8 cellular contexts compared by ENCODE assay signal in genomic region chr2:44244135-44244871, GRCh38. TPM values are rescaled to one million over a fixed set of nuclear protein-coding genes. Genes with fewer than 3 reads are reported as not detected.
DNase-seq lines count a peak whose midpoint lies in the region; ATAC-seq and TF ChIP-seq lines count a peak whose summit lies in the region.

No MANE protein-coding gene starts in this region.

- H3K27me3 ChIP-seq in left lung = no peaks in the 10 kb centered on the region

- H3K9me3 ChIP-seq in left lung = no peaks in the 10 kb centered on the region

- no peaks in the 10 kb centered on the region for H3K36me3 ChIP-seq in left lung

- H3K27me3 Mint-ChIP-seq in chondrocyte (ENCODE audit: low read depth) = no peaks in the 10 kb centered on the region

- H3K36me3 Mint-ChIP-seq in chondrocyte (ENCODE audit: low read depth) = no peaks in the 10 kb centered on the region

- peaks cover 4 to 25% of the 10 kb centered on the region in 2 donors for H3K4me1 ChIP-seq in left lung

- TF ChIP-seq CTCF in chondrocyte (IDR thresholded peaks at IDR 0.05) (peak; percentile 90), left lung (IDR thresholded peaks at IDR 0.05) (peak in 1 of 2 donors; percentile 63)

- H3K4me3 ChIP-seq in left lung = peak overlapping the region in 1 of 2 donors; percentile 20

- intact Hi-C loops in left lung (cut with DNase I) = no loop called here

- peaks cover 21% of the 10 kb centered on the region for H3K4me1 Mint-ChIP-seq in chondrocyte (ENCODE audit: low read depth)

- peak overlapping the region in 1 of 2 donors; percentile 6 for H3K27ac ChIP-seq in left lung

- DNase-seq in AML-193 (lab: John Stamatoyannopoulos, UW) (peak; percentile 68 to 77), HCEC 1CT (peak; percentile 63), NCI-H446 (lab: John Stamatoyannopoulos, UW) (peak; percentile 45 to 80), chondrocyte (ENCODE audit: low spot score) (no peak), left lung (peak in 1 of 2 donors; percentile 59)
- peak; percentile 64 for DNase-seq in stimulated activated CD4-positive, alpha-beta T cell treated with anti-CD3 and anti-CD28 coated beads, Interleukin-4, amount 100 ng/mL, for 24 hours

- no peak overlapping the region for H3K27ac Mint-ChIP-seq in chondrocyte (ENCODE audit: unreplicated experiment)

- peak overlapping the region; percentile 49 for H3K4me3 Mint-ChIP-seq in chondrocyte (ENCODE audit: unreplicated experiment)

- H3K9me3 Mint-ChIP-seq in chondrocyte (ENCODE audit: low read depth) = no peaks in the 10 kb centered on the region

- peak; percentile 63 to 67 for ATAC-seq in activated CD4-positive, CD25-positive, alpha-beta regulatory T cell treated with anti-CD3 and anti-CD28 coated beads, Interleukin-2, amount 50 U/mL, for 24 hours
- ATAC-seq in left lung (peak; percentile 95), GM21515 (IDR thresholded peaks at IDR 0.05; ENCODE audit: unreplicated experiment) (no peak)

RNA-seq across cellular contexts. Expression of gene SLC3A1, which starts 31.0 kb away (rescaled TPM):
- total RNA-seq in chondrocyte (not detected in 3 replicates), left lung (not detected)
